In the genomic region with DNA sequence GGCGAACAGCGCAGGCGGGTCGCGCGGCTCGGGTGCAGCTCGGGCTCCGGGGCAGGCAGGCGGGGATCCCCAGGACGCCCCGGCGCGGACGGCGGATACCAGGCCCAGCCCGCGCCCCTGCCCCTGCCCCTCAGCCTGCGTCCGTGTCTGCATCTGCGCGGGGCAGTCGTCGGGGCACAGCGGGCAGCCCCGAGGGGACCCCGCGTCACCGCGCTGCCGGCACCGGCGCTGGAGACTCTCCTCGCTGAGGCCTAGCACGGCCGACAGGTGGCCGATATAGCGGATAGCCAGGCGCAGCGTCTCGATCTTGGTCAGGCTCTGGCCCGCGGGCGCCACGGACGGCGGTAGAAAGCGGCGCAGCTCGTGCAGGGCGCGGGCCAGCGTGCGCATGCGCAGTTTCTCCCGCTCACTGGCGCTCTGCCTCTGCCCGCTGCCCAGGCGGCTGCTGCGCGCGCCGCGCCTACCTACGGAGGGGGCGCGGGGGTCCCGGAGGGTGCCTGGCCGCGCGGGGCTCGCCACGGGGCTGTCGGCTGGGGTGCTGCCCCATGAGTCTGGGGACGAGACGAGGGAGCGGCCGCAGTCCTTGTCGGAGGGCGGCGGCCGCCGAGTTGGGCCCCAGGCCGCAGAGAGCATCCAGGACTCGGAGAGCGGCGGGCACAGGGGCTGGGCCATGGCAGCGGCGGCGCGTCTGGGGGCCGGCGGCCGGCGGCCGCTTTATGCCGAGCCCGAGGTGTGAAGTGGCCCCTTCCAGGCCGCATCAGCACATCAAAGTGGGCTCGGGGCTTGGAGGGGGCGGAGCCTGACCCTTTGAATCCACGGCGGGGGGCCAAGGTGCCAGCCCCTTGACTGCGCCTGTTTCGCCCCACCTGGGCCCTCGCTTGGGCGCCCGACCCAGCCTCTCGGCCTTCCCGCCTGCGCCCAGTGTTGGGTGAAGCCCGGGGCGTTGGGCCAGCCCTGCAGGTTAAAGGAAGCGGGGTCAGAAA, we compare ENCODE assay signal across 8 cellular contexts. TPM values are rescaled to one million over a fixed set of nuclear protein-coding genes. Genes with fewer than 3 reads are reported as not detected.
DNase-seq lines count a peak whose midpoint lies in the region; ATAC-seq, FAIRE-seq and TF ChIP-seq lines count a peak whose summit lies in the region.

A gene with protein sequence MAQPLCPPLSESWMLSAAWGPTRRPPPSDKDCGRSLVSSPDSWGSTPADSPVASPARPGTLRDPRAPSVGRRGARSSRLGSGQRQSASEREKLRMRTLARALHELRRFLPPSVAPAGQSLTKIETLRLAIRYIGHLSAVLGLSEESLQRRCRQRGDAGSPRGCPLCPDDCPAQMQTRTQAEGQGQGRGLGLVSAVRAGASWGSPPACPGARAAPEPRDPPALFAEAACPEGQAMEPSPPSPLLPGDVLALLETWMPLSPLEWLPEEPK (minus strand): TSS at position 690 of the 983 bp plus-strand sequence. CDS start 18 bp downstream, at position 672.

- no peaks in the 10 kb centered on the region for H3K9me3 ChIP-seq in neural cell (ENCODE audit: low read length)

- H3K4me2 ChIP-seq in neural cell (ENCODE audit: low read length) = peak within 1 kb of the TSS; percentile 4

- no peaks in the 10 kb centered on the region for H3K9me2 ChIP-seq in neural cell (ENCODE audit: insufficient read depth, low read length)

- H3K4me3 ChIP-seq in LNCaP clone FGC (ENCODE audit: low read depth, low read length) (peak within 1 kb of the TSS; percentile 68), neural cell (ENCODE audit: low read length) (peak within 1 kb of the TSS; percentile 69)

- peaks cover 42% of the 10 kb centered on the region for H3K27me3 ChIP-seq in neural cell (ENCODE audit: insufficient read depth, low read depth, low read length)

- peak within 1 kb of the TSS; percentile 74 to 90 for H3K27ac Mint-ChIP-seq in stimulated activated naive CD8-positive, alpha-beta T cell treated with anti-CD3 and anti-CD28 coated beads, Interleukin-15, amount 100 ng/mL, for 72 hours

- H2AFZ ChIP-seq in neural cell (ENCODE audit: low read depth, low read length) = peak within 1 kb of the TSS; percentile 56

- H3K9ac ChIP-seq in neural cell (ENCODE audit: low read length) = peak within 1 kb of the TSS; percentile 68

- H3K27me3 Mint-ChIP-seq in stimulated activated naive CD8-positive, alpha-beta T cell treated with anti-CD3 and anti-CD28 coated beads, Interleukin-15, amount 100 ng/mL, for 72 hours = peaks cover 23% of the 10 kb centered on the region

- H3K79me2 ChIP-seq in neural cell (replicated peaks; ENCODE audit: insufficient read depth, low read length) = no peaks in the 10 kb centered on the region

- H3K9me3 Mint-ChIP-seq in stimulated activated naive CD8-positive, alpha-beta T cell treated with anti-CD3 and anti-CD28 coated beads, Interleukin-15, amount 100 ng/mL, for 72 hours = no peaks in the 10 kb centered on the region

- DNase-seq in ELR (ENCODE audit: low read depth) (peak; percentile 94), H54 (ENCODE audit: insufficient read length, low spot score) (peak; percentile 87), LNCaP clone FGC (ENCODE audit: low read depth) (peak; percentile 76), RPMI8226 (peak; percentile 98), fibroblast of the conjunctiva (ENCODE audit: low read depth) (peak; percentile 87)
- DNase-seq in activated T-helper 9 cell treated with anti-CD3 and anti-CD28 coated beads, Interleukin-2, amount 50 U/mL, for 16 hours (ENCODE audit: low read depth) = peak; percentile 83
- peak; percentile 92 to 94 for DNase-seq in stimulated activated naive CD8-positive, alpha-beta T cell treated with anti-CD3 and anti-CD28 coated beads, Interleukin-15, amount 100 ng/mL, for 72 hours

- no peaks in the 10 kb centered on the region for H4K20me1 ChIP-seq in neural cell (ENCODE audit: insufficient read depth)

- no peak within 1 kb of the TSS for H3K27ac ChIP-seq in neural cell (ENCODE audit: low read length)

- H3F3A ChIP-seq in neural cell (ENCODE audit: insufficient read depth, low read length, poor library complexity, severe bottlenecking) = no peaks in the 10 kb centered on the region

- TF ChIP-seq POLR2A in H54 (IDR thresholded peaks at IDR 0.05; ENCODE audit: low read depth, low read length) = peak; percentile 75

- no peak for FAIRE-seq in H54 (lab: Jason Lieb, UNC)

- peaks cover 8% of the 10 kb centered on the region for H3K4me1 Mint-ChIP-seq in stimulated activated naive CD8-positive, alpha-beta T cell treated with anti-CD3 and anti-CD28 coated beads, Interleukin-15, amount 100 ng/mL, for 72 hours

- TF ChIP-seq RAD21 in neural cell (conservative IDR thresholded peaks at IDR 0.05) = peak; percentile 48

- H3K36me3 ChIP-seq in neural cell (ENCODE audit: insufficient read depth, low read length) = no peaks in the 10 kb centered on the region

- peak; percentile 90 for ATAC-seq in stimulated activated naive CD8-positive, alpha-beta T cell treated with anti-CD3 and anti-CD28 coated beads, Interleukin-15, amount 100 ng/mL, for 72 hours

- TF ChIP-seq CTCF in LNCaP clone FGC (IDR thresholded peaks at IDR 0.05; ENCODE audit: control insufficient read depth, extremely low read depth, insufficient read depth) (peak; percentile 71), neural cell (IDR thresholded peaks at IDR 0.05; ENCODE audit: poor library complexity, severe bottlenecking) (peak; percentile 86)

- TF ChIP-seq EP300 in neural cell (conservative IDR thresholded peaks at IDR 0.05; ENCODE audit: poor library complexity, severe bottlenecking) = no peak

- peak within 1 kb of the TSS; percentile 82 to 88 for H3K4me3 Mint-ChIP-seq in stimulated activated naive CD8-positive, alpha-beta T cell treated with anti-CD3 and anti-CD28 coated beads, Interleukin-15, amount 100 ng/mL, for 72 hours

TF ChIP-seq in neural cell, 6 proteins besides CTCF, POLR2A, EP300 and RAD21:
- no peak for TF ChIP-seq TAF1 (IDR thresholded peaks at IDR 0.05; ENCODE audit: low read depth)
- no peak for TF ChIP-seq EZH2 (IDR thresholded peaks at IDR 0.05; ENCODE audit: borderline replicate concordance, insufficient read depth, low read length, poor library complexity, severe bottlenecking)
- peak; percentile 42 for TF ChIP-seq MXI1 (conservative IDR thresholded peaks at IDR 0.05; ENCODE audit: poor library complexity, severe bottlenecking)
- peak; percentile 68 for TF ChIP-seq POLR2AphosphoS5 (IDR thresholded peaks at IDR 0.05)
- no peak for TF ChIP-seq SMC3 (conservative IDR thresholded peaks at IDR 0.05; ENCODE audit: poor library complexity)
- TF ChIP-seq, protein P1, sequence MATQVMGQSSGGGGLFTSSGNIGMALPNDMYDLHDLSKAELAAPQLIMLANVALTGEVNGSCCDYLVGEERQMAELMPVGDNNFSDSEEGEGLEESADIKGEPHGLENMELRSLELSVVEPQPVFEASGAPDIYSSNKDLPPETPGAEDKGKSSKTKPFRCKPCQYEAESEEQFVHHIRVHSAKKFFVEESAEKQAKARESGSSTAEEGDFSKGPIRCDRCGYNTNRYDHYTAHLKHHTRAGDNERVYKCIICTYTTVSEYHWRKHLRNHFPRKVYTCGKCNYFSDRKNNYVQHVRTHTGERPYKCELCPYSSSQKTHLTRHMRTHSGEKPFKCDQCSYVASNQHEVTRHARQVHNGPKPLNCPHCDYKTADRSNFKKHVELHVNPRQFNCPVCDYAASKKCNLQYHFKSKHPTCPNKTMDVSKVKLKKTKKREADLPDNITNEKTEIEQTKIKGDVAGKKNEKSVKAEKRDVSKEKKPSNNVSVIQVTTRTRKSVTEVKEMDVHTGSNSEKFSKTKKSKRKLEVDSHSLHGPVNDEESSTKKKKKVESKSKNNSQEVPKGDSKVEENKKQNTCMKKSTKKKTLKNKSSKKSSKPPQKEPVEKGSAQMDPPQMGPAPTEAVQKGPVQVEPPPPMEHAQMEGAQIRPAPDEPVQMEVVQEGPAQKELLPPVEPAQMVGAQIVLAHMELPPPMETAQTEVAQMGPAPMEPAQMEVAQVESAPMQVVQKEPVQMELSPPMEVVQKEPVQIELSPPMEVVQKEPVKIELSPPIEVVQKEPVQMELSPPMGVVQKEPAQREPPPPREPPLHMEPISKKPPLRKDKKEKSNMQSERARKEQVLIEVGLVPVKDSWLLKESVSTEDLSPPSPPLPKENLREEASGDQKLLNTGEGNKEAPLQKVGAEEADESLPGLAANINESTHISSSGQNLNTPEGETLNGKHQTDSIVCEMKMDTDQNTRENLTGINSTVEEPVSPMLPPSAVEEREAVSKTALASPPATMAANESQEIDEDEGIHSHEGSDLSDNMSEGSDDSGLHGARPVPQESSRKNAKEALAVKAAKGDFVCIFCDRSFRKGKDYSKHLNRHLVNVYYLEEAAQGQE (IDR thresholded peaks at IDR 0.05; ENCODE audit: borderline replicate concordance) = no peak

RNA-seq across cellular contexts. Expression of the gene that starts here (rescaled TPM):
- polyA plus RNA-seq in neural cell = 4.8 and 5.5 TPM in 2 replicates
- polyA minus RNA-seq in neural cell = 1.7 and 2.0 TPM in 2 replicates
